In genomic region chr22:20563941-20564371, GRCh38 we compare ENCODE assay signal across 1 cellular context.
TF ChIP-seq lines count a peak whose summit lies in the region.

No MANE protein-coding gene starts in this region.

TF ChIP-seq in endothelial cell of umbilical vein, 7 proteins besides CTCF, POLR2A, EP300 and RAD21:
- TF ChIP-seq EZH2 (IDR thresholded peaks at IDR 0.05; ENCODE audit: borderline replicate concordance, low read depth, low read length, severe bottlenecking) (no peak), MAX (IDR thresholded peaks at IDR 0.05; ENCODE audit: insufficient read depth, insufficient read length) (no peak), MYC (IDR thresholded peaks at IDR 0.05; ENCODE audit: low read depth, low read length) (no peak), GATA2 (IDR thresholded peaks at IDR 0.05; ENCODE audit: insufficient read depth, insufficient read length, low read depth, low read length) (no peak), POLR2AphosphoS5 (IDR thresholded peaks at IDR 0.05; ENCODE audit: insufficient read depth, low read depth, low read length) (no peak), JUN (IDR thresholded peaks at IDR 0.05; ENCODE audit: borderline replicate concordance, insufficient read depth, insufficient read length, low read depth) (no peak), FOS (IDR thresholded peaks at IDR 0.05; ENCODE audit: borderline replicate concordance, insufficient read depth, low read length) (no peak)
TF ChIP-seq in endothelial cell of umbilical vein: peak in this region for 0.
